8 cellular contexts compared by ENCODE assay signal in the genomic region with DNA sequence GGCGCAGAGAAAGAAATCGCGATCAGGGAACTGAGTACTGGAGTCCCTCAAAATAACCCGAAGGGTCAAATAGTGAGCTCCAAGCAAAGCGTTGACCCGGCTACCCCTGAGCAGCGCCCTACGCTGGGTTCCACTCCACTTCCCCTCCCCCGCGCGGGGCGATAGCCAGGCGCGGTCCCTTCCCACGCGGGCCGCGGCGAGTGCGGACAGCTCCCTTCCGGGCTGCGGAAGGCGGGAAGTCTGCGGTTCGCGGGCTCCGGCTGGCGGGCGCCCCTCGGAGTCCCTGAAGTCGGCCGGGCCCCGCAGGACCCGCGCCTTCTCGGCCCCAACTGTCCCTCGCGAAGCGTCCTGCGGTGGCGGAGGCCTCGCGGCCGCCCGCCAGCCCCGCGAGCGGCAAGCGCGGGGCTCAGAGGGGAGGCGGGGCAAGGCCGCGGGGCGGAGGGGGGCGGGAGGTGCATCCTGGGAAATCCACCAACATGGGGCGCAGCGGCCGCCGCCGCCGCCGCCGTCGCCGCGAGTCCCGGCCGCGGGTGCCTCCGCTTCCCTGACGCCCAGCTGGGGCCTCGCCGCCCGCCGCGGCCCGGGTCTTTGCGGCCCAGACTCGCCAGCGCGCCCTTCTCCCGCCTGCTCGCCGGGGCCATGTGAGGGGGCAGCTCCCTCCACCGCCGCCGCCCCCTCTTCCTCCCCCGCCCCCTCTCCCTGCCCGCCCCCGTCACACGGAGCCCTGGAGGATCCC. TPM values are rescaled to one million over a fixed set of nuclear protein-coding genes. Genes with fewer than 3 reads are reported as not detected.
DNase-seq lines count a peak whose midpoint lies in the region; ATAC-seq and TF ChIP-seq lines count a peak whose summit lies in the region.

A gene (plus strand): TSS at position 457 of the 736 bp plus-strand sequence. CDS start 315 bp downstream, outside the sequence.

- H3K4me1 Mint-ChIP-seq in activated CD8-positive, alpha-beta memory T cell treated with anti-CD3 and anti-CD28 coated beads, Interleukin-2, amount 10 ng/mL, durations not matched to agents 7 days and 5 days = peaks cover 19% of the 10 kb centered on the region
- H3K4me1 Mint-ChIP-seq in endothelial cell (ENCODE audit: unreplicated experiment) (peaks cover 34% of the 10 kb centered on the region), mesothelial cell of epicardium (peaks cover 35% of the 10 kb centered on the region)

- H3K9me3 ChIP-seq in BLaER1 = peaks cover 11% of the 10 kb centered on the region

- peaks cover 32% of the 10 kb centered on the region for H3K4me1 ChIP-seq in BLaER1

- peaks cover 13% of the 10 kb centered on the region for H3K27me3 Mint-ChIP-seq in activated CD8-positive, alpha-beta memory T cell treated with anti-CD3 and anti-CD28 coated beads, Interleukin-2, amount 10 ng/mL, durations not matched to agents 7 days and 5 days
- H3K27me3 Mint-ChIP-seq in endothelial cell (ENCODE audit: unreplicated experiment) (peaks cover 2% of the 10 kb centered on the region), mesothelial cell of epicardium (ENCODE audit: low read depth) (no peaks in the 10 kb centered on the region)

- H3K27ac Mint-ChIP-seq in activated CD8-positive, alpha-beta memory T cell treated with anti-CD3 and anti-CD28 coated beads, Interleukin-2, amount 10 ng/mL, durations not matched to agents 7 days and 5 days = peak within 1 kb of the TSS; percentile 90
- H3K27ac Mint-ChIP-seq in endothelial cell (ENCODE audit: unreplicated experiment) (peak within 1 kb of the TSS; percentile 100), mesothelial cell of epicardium (peak within 1 kb of the TSS; percentile 98)

- H3K4me3 Mint-ChIP-seq in activated CD8-positive, alpha-beta memory T cell treated with anti-CD3 and anti-CD28 coated beads, Interleukin-2, amount 10 ng/mL, durations not matched to agents 7 days and 5 days = peak within 1 kb of the TSS; percentile 95
- H3K4me3 Mint-ChIP-seq in endothelial cell (ENCODE audit: unreplicated experiment) (peak within 1 kb of the TSS; percentile 97), mesothelial cell of epicardium (peak within 1 kb of the TSS; percentile 97)

- DNase-seq in NOMO-1 treated with DMSO at 0.1 percent for 48 hours (lab: John Stamatoyannopoulos, UW; ENCODE audit: unreplicated experiment) (peak; percentile 61), endothelial cell (ENCODE audit: low spot score) (peak; percentile 68), mesothelial cell of epicardium (ENCODE audit: low spot score in 2 of 2, unreplicated experiment in 2 of 2) (peak; percentile 55 to 71)
- peak; percentile 70 for DNase-seq in activated CD8-positive, alpha-beta memory T cell treated with anti-CD3 and anti-CD28 coated beads, Interleukin-2, amount 10 ng/mL, durations not matched to agents 7 days and 5 days
- DNase-seq in stimulated activated CD8-positive, alpha-beta memory T cell treated with anti-CD3 and anti-CD28 coated beads, Interleukin-15, amount 100 ng/mL, for 4 hours (ENCODE audit: low read depth in 2 of 2) = peak; percentile 32 to 54

- H4K20me1 ChIP-seq in BLaER1 = peaks cover 32% of the 10 kb centered on the region

- H3K4me2 ChIP-seq in BLaER1 = peak within 1 kb of the TSS; percentile 93

- peak; percentile 93 for TF ChIP-seq POLR2A in GM19193 (IDR thresholded peaks at IDR 0.05; ENCODE audit: extremely low read depth, insufficient read depth, insufficient read length)

- peak; percentile 71 for ATAC-seq in HG03432 (IDR thresholded peaks at IDR 0.05; ENCODE audit: unreplicated experiment)
- peak; percentile 73 for ATAC-seq in activated CD8-positive, alpha-beta memory T cell treated with anti-CD3 and anti-CD28 coated beads, Interleukin-2, amount 10 ng/mL, durations not matched to agents 7 days and 5 days

- H3K4me3 ChIP-seq in BLaER1 = peak within 1 kb of the TSS; percentile 94

- no peaks in the 10 kb centered on the region for H3K27me3 ChIP-seq in BLaER1

- CTCF ChIA-PET in activated CD8-positive, alpha-beta memory T cell treated with anti-CD3 and anti-CD28 coated beads, Interleukin-2, amount 10 ng/mL, durations not matched to agents 7 days and 5 days (lab: Charles Lee) = interaction anchor here (0.7 to 2.1 kb wide), 4 partner anchors 21 to 173 kb away, joined by 3 to 5 read pairs (median 3); a partner anchor contains a TSS

- peak within 1 kb of the TSS; percentile 96 for H3K9ac ChIP-seq in BLaER1

- peak within 1 kb of the TSS; percentile 97 for H3K27ac ChIP-seq in BLaER1

- TF ChIP-seq CTCF in endothelial cell (IDR thresholded peaks at IDR 0.05; ENCODE audit: unreplicated experiment) (no peak), mesothelial cell of epicardium (IDR thresholded peaks at IDR 0.05; ENCODE audit: unreplicated experiment) (no peak)

- peaks cover 6% of the 10 kb centered on the region; the same call in 1 of the 2 replicates for H3K36me3 ChIP-seq in BLaER1

- H3K36me3 Mint-ChIP-seq in activated CD8-positive, alpha-beta memory T cell treated with anti-CD3 and anti-CD28 coated beads, Interleukin-2, amount 10 ng/mL, durations not matched to agents 7 days and 5 days = peaks cover 4% of the 10 kb centered on the region
- H3K36me3 Mint-ChIP-seq in endothelial cell (ENCODE audit: low read depth, unreplicated experiment) = peaks cover 16% of the 10 kb centered on the region
- H3K36me3 Mint-ChIP-seq in mesothelial cell of epicardium = no peaks in the 10 kb centered on the region

- no peaks in the 10 kb centered on the region for H3K9me3 Mint-ChIP-seq in activated CD8-positive, alpha-beta memory T cell treated with anti-CD3 and anti-CD28 coated beads, Interleukin-2, amount 10 ng/mL, durations not matched to agents 7 days and 5 days (ENCODE audit: low read depth)
- H3K9me3 Mint-ChIP-seq in endothelial cell (ENCODE audit: unreplicated experiment) = no peaks in the 10 kb centered on the region
- no peaks in the 10 kb centered on the region for H3K9me3 Mint-ChIP-seq in mesothelial cell of epicardium

RNA-seq across cellular contexts. Expression of the gene that starts here (rescaled TPM):
- 10 to 100 TPM in 1 of 2 experiments, 1 to 10 TPM in 1; 8.0 to 11.6 TPM for total RNA-seq in activated CD8-positive, alpha-beta memory T cell treated with anti-CD3 and anti-CD28 coated beads, Interleukin-2, amount 10 ng/mL, durations not matched to agents 7 days and 5 days
- total RNA-seq in endothelial cell (ENCODE audit: unreplicated experiment) = 57.4 TPM
- total RNA-seq in mesothelial cell of epicardium = 62.6 to 64.9 TPM (median 63.0 TPM) in 3 replicates

Comparison
In these comparisons a context has a peak if more than half of its experiments do, and no peak if none do; other contexts are left out.
1. Peak in every context shown above with its lines: DNase-seq, ATAC-seq, H3K4me3 ChIP-seq and H3K27ac ChIP-seq.